In the genomic region with DNA sequence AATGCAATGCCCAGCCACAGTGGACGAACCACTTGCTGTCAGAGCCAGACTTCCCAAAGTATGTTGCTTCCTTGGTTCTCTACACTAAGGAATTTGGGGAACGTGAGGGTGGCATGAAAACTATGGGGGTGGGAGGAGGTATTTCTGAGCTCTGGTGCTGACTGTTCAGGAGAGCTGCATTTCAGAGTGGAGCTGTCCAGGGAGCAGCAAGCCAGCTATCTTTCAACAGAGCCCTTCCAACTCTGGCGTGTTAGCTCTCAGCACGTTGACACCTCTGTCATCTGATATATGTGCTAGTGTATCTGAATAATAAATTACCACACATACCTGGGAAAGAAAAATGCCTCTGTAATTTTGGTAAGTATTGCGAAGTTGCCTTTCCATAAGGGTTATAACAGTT, we compare ENCODE assay signal across 28 cellular contexts.
"Had no signal": no experiment of that assay in that cellular context is flagged by ENCODE, and none has a peak within 500 bp of the region (broad histone marks: within the 10 kb centered on the region; RNA-seq: fewer than 3 reads in every experiment).

No MANE protein-coding gene starts in this region.

- H3K27ac ChIP-seq: adrenal gland, ascending aorta, gastroesophageal sphincter, left lung, ovary, testis, transverse colon, WERI-Rb-1 had no signal

- H3K9me3 Mint-ChIP-seq: activated CD4-positive, alpha-beta memory T cell treated with anti-CD3 and anti-CD28 coated beads for 36 hours; activated CD4-positive, alpha-beta T cell treated with anti-CD3 and anti-CD28 coated beads, Interleukin-2, amount 10 ng/mL, durations not matched to agents 24 days and 14 days; activated naive CD8-positive, alpha-beta T cell treated with anti-CD3 and anti-CD28 coated beads for 36 hours; effector memory CD8-positive, alpha-beta T cell had no signal

- H3K4me3 ChIP-seq: adrenal gland, ascending aorta, gastroesophageal sphincter, left lung, ovary, testis, transverse colon had no signal

- H3K9me3 ChIP-seq: adrenal gland, ascending aorta, gastroesophageal sphincter, left lung, ovary, testis, transverse colon had no signal

- ATAC-seq: activated CD4-positive, CD25-positive, alpha-beta regulatory T cell treated with anti-CD3 and anti-CD28 coated beads, Interleukin-2, amount 50 U/mL, for 24 hours; effector memory CD8-positive, alpha-beta T cell; gastroesophageal sphincter; left lung; naive thymus-derived CD4-positive, alpha-beta T cell; stimulated activated naive CD8-positive, alpha-beta T cell treated with anti-CD3 and anti-CD28 coated beads, Interleukin-15, Interleukin-2, amounts not matched to agents 100 U/mL and 50 U/mL, for 24 hours had no signal

- H3K27me3 ChIP-seq: adrenal gland, ascending aorta, gastroesophageal sphincter, left lung, ovary, testis, transverse colon had no signal

- H3K4me1 ChIP-seq: adrenal gland, ascending aorta, gastroesophageal sphincter, left lung, testis, transverse colon had no signal

- H3K36me3 ChIP-seq: ovary had no signal

- DNase-seq: activated CD4-positive, alpha-beta memory T cell treated with anti-CD3 and anti-CD28 coated beads for 36 hours; activated CD4-positive, alpha-beta T cell treated with anti-CD3 and anti-CD28 coated beads, Interleukin-2, amount 10 ng/mL, durations not matched to agents 24 days and 14 days; activated CD8-positive, alpha-beta memory T cell treated with anti-CD3 and anti-CD28 coated beads, Interleukin-2, amount 50 U/mL, for 4 hours; activated effector memory CD4-positive, alpha-beta T cell treated with anti-CD3 and anti-CD28 coated beads, Interleukin-2, amount 50 U/mL, for 16 hours; activated naive CD4-positive, alpha-beta T cell treated with anti-CD3 and anti-CD28 coated beads for 36 hours; activated naive CD8-positive, alpha-beta T cell treated with anti-CD3 and anti-CD28 coated beads for 36 hours; activated T-cell treated with anti-CD3 and anti-CD28 coated beads, Interleukin-2, amount 50 U/mL, for 1 hour; adrenal gland; caudate nucleus; cortex of kidney; effector memory CD8-positive, alpha-beta T cell; kidney glomerular epithelial cell; left lung; naive thymus-derived CD4-positive, alpha-beta T cell; ovary; retina; stimulated activated CD4-positive, alpha-beta T cell treated with anti-CD3 and anti-CD28 coated beads, Interleukin-15, amount 100 ng/mL, for 24 hours; stimulated activated naive CD8-positive, alpha-beta T cell treated with anti-CD3 and anti-CD28 coated beads, Interleukin-15, Interleukin-2, amounts not matched to agents 100 U/mL and 50 U/mL, for 24 hours; T-helper 9 cell; testis; transverse colon; WERI-Rb-1 had no signal

- H3K27ac Mint-ChIP-seq: activated CD4-positive, alpha-beta memory T cell treated with anti-CD3 and anti-CD28 coated beads for 36 hours; activated CD4-positive, alpha-beta T cell treated with anti-CD3 and anti-CD28 coated beads, Interleukin-2, amount 10 ng/mL, durations not matched to agents 24 days and 14 days; activated naive CD4-positive, alpha-beta T cell treated with anti-CD3 and anti-CD28 coated beads for 36 hours; activated naive CD8-positive, alpha-beta T cell treated with anti-CD3 and anti-CD28 coated beads for 36 hours; activated T-helper 1 cell treated with anti-CD3 and anti-CD28 coated beads, Interleukin-12 subunit alpha, Interleukin-12 subunit beta, Interleukin-2, Interleukin-4 antibody, amounts not matched to agents 30 ng/mL and 10 ng/mL and 1 ng/mL, durations not matched to agents 14 hours and 24 hours and 36 hours; brain; effector memory CD8-positive, alpha-beta T cell; progenitor cell of endocrine pancreas had no signal

- H3K4me1 Mint-ChIP-seq: activated CD4-positive, alpha-beta T cell treated with anti-CD3 and anti-CD28 coated beads, Interleukin-2, amount 10 ng/mL, durations not matched to agents 24 days and 14 days; activated naive CD8-positive, alpha-beta T cell treated with anti-CD3 and anti-CD28 coated beads for 36 hours; brain had no signal

- H3K4me3 Mint-ChIP-seq: activated CD4-positive, alpha-beta memory T cell treated with anti-CD3 and anti-CD28 coated beads for 36 hours; activated CD4-positive, alpha-beta T cell treated with anti-CD3 and anti-CD28 coated beads, Interleukin-2, amount 10 ng/mL, durations not matched to agents 24 days and 14 days; activated naive CD4-positive, alpha-beta T cell treated with anti-CD3 and anti-CD28 coated beads for 36 hours; activated naive CD8-positive, alpha-beta T cell treated with anti-CD3 and anti-CD28 coated beads for 36 hours; activated T-helper 1 cell treated with anti-CD3 and anti-CD28 coated beads, Interleukin-12 subunit alpha, Interleukin-12 subunit beta, Interleukin-2, Interleukin-4 antibody, amounts not matched to agents 30 ng/mL and 10 ng/mL and 1 ng/mL, durations not matched to agents 14 hours and 24 hours and 36 hours; brain; effector memory CD8-positive, alpha-beta T cell; naive thymus-derived CD4-positive, alpha-beta T cell had no signal

- H3K27me3 Mint-ChIP-seq: activated CD4-positive, alpha-beta memory T cell treated with anti-CD3 and anti-CD28 coated beads for 36 hours; activated CD4-positive, alpha-beta T cell treated with anti-CD3 and anti-CD28 coated beads, Interleukin-2, amount 10 ng/mL, durations not matched to agents 24 days and 14 days; activated naive CD8-positive, alpha-beta T cell treated with anti-CD3 and anti-CD28 coated beads for 36 hours; brain; effector memory CD8-positive, alpha-beta T cell; naive thymus-derived CD4-positive, alpha-beta T cell; progenitor cell of endocrine pancreas had no signal
